Comparison of ENCODE assay signal across 8 cellular contexts in the genomic region with DNA sequence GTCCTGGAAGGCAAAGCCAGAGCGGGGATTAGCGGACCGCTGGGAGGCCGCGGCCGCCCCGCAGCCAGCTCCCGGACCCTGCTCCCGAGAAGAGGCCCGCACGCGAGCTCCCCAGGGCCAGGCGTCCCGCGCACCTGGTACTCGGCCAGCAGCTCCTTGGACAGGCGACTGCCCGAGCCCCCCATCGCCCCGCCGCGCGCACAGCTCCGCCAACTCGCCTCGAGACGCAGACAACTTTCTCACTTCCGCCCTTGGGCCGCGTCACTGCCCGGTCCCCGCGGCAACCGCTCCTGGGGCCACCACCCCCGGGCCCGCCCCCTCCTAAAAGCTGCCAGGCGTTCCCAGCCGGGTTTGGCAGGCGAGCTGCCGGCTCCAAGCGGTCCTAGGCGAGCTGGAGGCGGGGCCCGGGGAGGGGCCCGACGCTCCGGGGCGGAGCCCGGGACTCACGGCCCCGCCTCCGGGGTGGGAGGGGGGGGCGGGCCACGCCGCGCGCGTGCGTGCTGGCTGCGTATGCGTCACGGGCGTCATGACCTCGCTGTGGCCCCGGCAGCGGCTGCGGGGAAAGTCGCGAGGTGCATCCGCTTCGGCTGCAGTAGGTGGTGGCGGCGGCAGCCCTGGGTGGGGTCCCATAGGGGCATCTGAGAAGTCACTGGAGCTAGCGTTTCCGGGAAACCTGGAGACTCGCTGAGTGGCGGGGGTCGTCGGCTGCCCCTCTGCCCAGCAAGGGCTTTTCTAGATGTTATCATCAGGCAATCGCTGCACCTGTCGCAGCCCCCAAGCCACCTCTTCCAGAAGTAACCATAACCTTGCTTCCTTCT. TPM values are rescaled to one million over a fixed set of nuclear protein-coding genes. Genes with fewer than 3 reads are reported as not detected.
DNase-seq lines count a peak whose midpoint lies in the region; ATAC-seq and TF ChIP-seq lines count a peak whose summit lies in the region.

A gene (minus strand): TSS at position 241 of the 818 bp plus-strand sequence. CDS start 56 bp downstream, at position 185.
A gene with protein sequence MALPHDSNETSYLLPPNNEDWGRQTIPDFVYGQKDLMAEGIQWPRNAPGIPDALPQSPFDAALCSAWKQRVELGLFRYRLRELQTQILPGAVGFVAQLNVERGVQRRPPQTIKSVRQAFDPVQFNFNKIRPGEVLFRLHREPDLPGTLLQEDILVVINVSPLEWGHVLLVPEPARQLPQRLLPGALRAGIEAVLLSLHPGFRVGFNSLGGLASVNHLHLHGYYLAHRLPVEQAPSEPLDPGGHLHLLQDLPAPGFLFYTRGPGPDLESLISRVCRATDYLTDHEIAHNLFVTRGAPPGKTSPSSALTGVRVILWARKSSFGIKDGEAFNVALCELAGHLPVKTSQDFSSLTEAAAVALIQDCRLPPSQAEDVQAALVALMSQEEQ (plus strand): TSS at position 509 of the 818 bp plus-strand sequence. CDS start 6,700 bp downstream, outside the sequence.

- H3K36me3 Mint-ChIP-seq in CD4-positive, alpha-beta memory T cell, result peaks cover 35 to 53% of the 10 kb centered on the region in 2 donors
- peaks cover 40% of the 10 kb centered on the region for H3K36me3 Mint-ChIP-seq in activated CD4-positive, alpha-beta memory T cell treated with anti-CD3 and anti-CD28 coated beads for 36 hours

- DNase-seq in CD4-positive, alpha-beta memory T cell, result peak; percentile 96 to 98 (median 96)
- DNase-seq in HK-2 (ENCODE audit: unreplicated experiment) (peak; percentile 94), NCI-H82 treated with DMSO at 0.1 percent for 48 hours (lab: John Stamatoyannopoulos, UW; ENCODE audit: unreplicated experiment) (peak; percentile 76), dermis microvascular lymphatic vessel endothelial cell (ENCODE audit: low read depth in 2 of 2) (peak; percentile 87 to 97), right lobe of liver (peak; percentile 99)
- peak; percentile 99 for DNase-seq in activated CD4-positive, alpha-beta memory T cell treated with anti-CD3 and anti-CD28 coated beads for 36 hours
- peak; percentile 97 for DNase-seq in stimulated activated CD4-positive, alpha-beta T cell treated with anti-CD3 and anti-CD28 coated beads, Interleukin-4, amount 100 ng/mL, for 24 hours

- CTCF ChIA-PET in CD4-positive, alpha-beta memory T cell (lab: Charles Lee; ENCODE audit: partially characterized antibody), result interaction anchor here (0.9 to 4.6 kb wide), 13 partner anchors 12 to 699 kb away, joined by 3 to 22 read pairs (median 4); a partner anchor contains a TSS
- CTCF ChIA-PET in activated CD4-positive, alpha-beta memory T cell treated with anti-CD3 and anti-CD28 coated beads for 36 hours (lab: Charles Lee), result interaction anchor here (0.7 to 4.3 kb wide), 10 partner anchors 13 to 131 kb away, joined by 3 to 18 read pairs (median 4); a partner anchor contains a TSS

- peaks cover 53% of the 10 kb centered on the region for H3K4me1 ChIP-seq in CD4-positive, alpha-beta memory T cell (ENCODE audit: insufficient read depth, low read length)
- peaks cover 0 to 47% (median 18%) of the 10 kb centered on the region in 4 donors for H3K4me1 ChIP-seq in right lobe of liver

- H3K27me3 Mint-ChIP-seq in CD4-positive, alpha-beta memory T cell, result no peaks in the 10 kb centered on the region
- H3K27me3 Mint-ChIP-seq in activated CD4-positive, alpha-beta memory T cell treated with anti-CD3 and anti-CD28 coated beads for 36 hours, result no peaks in the 10 kb centered on the region

- H3K9me3 ChIP-seq in CD4-positive, alpha-beta memory T cell (ENCODE audit: control insufficient read depth in 1 of 2, low read length in 2 of 2), result no peaks in the 10 kb centered on the region
- H3K9me3 ChIP-seq in right lobe of liver, result no peaks in the 10 kb centered on the region

- peak; percentile 84 for TF ChIP-seq POLR2A in right lobe of liver (IDR thresholded peaks at IDR 0.05)

- no peaks in the 10 kb centered on the region for H3K27me3 ChIP-seq in CD4-positive, alpha-beta memory T cell (ENCODE audit: insufficient read depth, low read length)
- H3K27me3 ChIP-seq in right lobe of liver, result no peaks in the 10 kb centered on the region

- no peak for TF ChIP-seq CTCF in right lobe of liver (IDR thresholded peaks at IDR 0.05)

- WGBS in right lobe of liver (ENCODE audit: insufficient coverage, low coverage, low lambda C conversion rate, missing lambda C conversion rate), result 0% methylated on average over 7 of the region's 81 CpGs

- peaks cover 26% of the 10 kb centered on the region for H3K36me3 ChIP-seq in CD4-positive, alpha-beta memory T cell (ENCODE audit: insufficient read depth, low read length)
- H3K36me3 ChIP-seq in right lobe of liver, result peaks cover 3 to 30% (median 11%) of the 10 kb centered on the region in 4 donors

- H3K4me1 Mint-ChIP-seq in CD4-positive, alpha-beta memory T cell, result peaks cover 36 to 57% (median 47%) of the 10 kb centered on the region in 4 donors
- peaks cover 52% of the 10 kb centered on the region for H3K4me1 Mint-ChIP-seq in activated CD4-positive, alpha-beta memory T cell treated with anti-CD3 and anti-CD28 coated beads for 36 hours (ENCODE audit: low read depth)

- ATAC-seq in GM19455 (IDR thresholded peaks at IDR 0.05; ENCODE audit: unreplicated experiment) (peak; percentile 86), right lobe of liver (peak; percentile 80 to 94 (median 86))

- intact Hi-C loops in CD4-positive, alpha-beta memory T cell (cut with micrococcal nuclease), result loop anchor here (1.0 to 5.0 kb wide), 6 partner anchors 15 to 696 kb away; a partner anchor contains a TSS
- intact Hi-C loops in activated CD4-positive, alpha-beta memory T cell treated with anti-CD3 and anti-CD28 coated beads for 36 hours (cut with micrococcal nuclease), result loop anchor here (1.0 to 5.0 kb wide), 8 partner anchors 31 to 698 kb away; a partner anchor contains a TSS
- intact Hi-C loops in right lobe of liver (cut with DNase I), result no loop called here

- peak within 1 kb of the TSS; percentile 89 to 96 (median 94) for H3K4me3 Mint-ChIP-seq in CD4-positive, alpha-beta memory T cell
- peak within 1 kb of the TSS; percentile 94 for H3K4me3 Mint-ChIP-seq in activated CD4-positive, alpha-beta memory T cell treated with anti-CD3 and anti-CD28 coated beads for 36 hours

- POLR2A ChIA-PET in CD4-positive, alpha-beta memory T cell (lab: Charles Lee; ENCODE audit: partially characterized antibody), result interaction anchor here (0.5 to 7.4 kb wide), 35 partner anchors 9 to 1146 kb away, joined by 3 to 150 read pairs (median 4); a partner anchor contains a TSS
- POLR2A ChIA-PET in activated CD4-positive, alpha-beta memory T cell treated with anti-CD3 and anti-CD28 coated beads for 36 hours (lab: Charles Lee), result interaction anchor here (0.5 to 4.7 kb wide), 15 partner anchors 10 to 701 kb away, joined by 3 to 30 read pairs (median 4); a partner anchor contains a TSS

- H3K27ac ChIP-seq in CD4-positive, alpha-beta memory T cell (ENCODE audit: low read depth, low read length), result peak within 1 kb of the TSS; percentile 96
- peak within 1 kb of the TSS; percentile 89 to 97 (median 90) for H3K27ac ChIP-seq in right lobe of liver

- peak within 1 kb of the TSS; percentile 81 to 100 for H3K4me3 ChIP-seq in CD4-positive, alpha-beta memory T cell (ENCODE audit: low read length in 2 of 2)
- H3K4me3 ChIP-seq in right lobe of liver, result peak within 1 kb of the TSS; percentile 89 to 97 (median 92)

- peak within 1 kb of the TSS; percentile 95 to 100 (median 100) for H3K27ac Mint-ChIP-seq in CD4-positive, alpha-beta memory T cell
- H3K27ac Mint-ChIP-seq in activated CD4-positive, alpha-beta memory T cell treated with anti-CD3 and anti-CD28 coated beads for 36 hours, result peak within 1 kb of the TSS; percentile 92

- peaks cover 0 to 4% (median 0%) of the 10 kb centered on the region in 8 donors for H3K9me3 Mint-ChIP-seq in CD4-positive, alpha-beta memory T cell
- no peaks in the 10 kb centered on the region for H3K9me3 Mint-ChIP-seq in activated CD4-positive, alpha-beta memory T cell treated with anti-CD3 and anti-CD28 coated beads for 36 hours

RNA-seq across cellular contexts. Expression of the first gene that starts in this region (rescaled TPM):
- 10 to 100 TPM; 95.2 to 98.2 TPM for total RNA-seq in CD4-positive, alpha-beta memory T cell
- 100 to 1,000 TPM; 259 to 345 TPM for polyA plus RNA-seq in CD4-positive, alpha-beta memory T cell
- total RNA-seq in activated CD4-positive, alpha-beta memory T cell treated with anti-CD3 and anti-CD28 coated beads for 36 hours, result 100 to 1,000 TPM; 162 to 170 TPM
- total RNA-seq in dermis microvascular lymphatic vessel endothelial cell, result 40.1 and 47.3 TPM in 2 replicates
- 10 to 100 TPM; 43.4 to 83.0 (median 51.0) TPM for total RNA-seq in right lobe of liver

RNA-seq across cellular contexts. Expression of the second gene that starts in this region (rescaled TPM):
- 10 to 100 TPM; 10.1 to 15.0 TPM for total RNA-seq in CD4-positive, alpha-beta memory T cell
- polyA plus RNA-seq in CD4-positive, alpha-beta memory T cell, result 1 to 10 TPM in 1 of 2 donors, under 1 TPM in 1; 0.58 to 2.0 TPM
- total RNA-seq in activated CD4-positive, alpha-beta memory T cell treated with anti-CD3 and anti-CD28 coated beads for 36 hours, result 1 to 10 TPM; 8.0 to 9.2 TPM
- total RNA-seq in dermis microvascular lymphatic vessel endothelial cell (9.2 and 10.0 TPM in 2 replicates), right lobe of liver (10 to 100 TPM in 2 of 6 experiments, 1 to 10 TPM in 4; 3.6 to 13.6 (median 7.3) TPM)

Comparison
In these comparisons a context has a peak if more than half of its experiments do, and no peak if none do; other contexts are left out.
1. Peak in every context shown above with its lines: DNase-seq, ATAC-seq, H3K4me3 ChIP-seq and H3K27ac ChIP-seq.
2. intact Hi-C loops: an anchor here in CD4-positive, alpha-beta memory T cell (1.0 to 5.0 kb wide) and activated CD4-positive, alpha-beta memory T cell treated with anti-CD3 and anti-CD28 coated beads for 36 hours (1.0 to 5.0 kb wide); none called in right lobe of liver.